ENCODE assay signal across 23 cellular contexts in the genomic region with DNA sequence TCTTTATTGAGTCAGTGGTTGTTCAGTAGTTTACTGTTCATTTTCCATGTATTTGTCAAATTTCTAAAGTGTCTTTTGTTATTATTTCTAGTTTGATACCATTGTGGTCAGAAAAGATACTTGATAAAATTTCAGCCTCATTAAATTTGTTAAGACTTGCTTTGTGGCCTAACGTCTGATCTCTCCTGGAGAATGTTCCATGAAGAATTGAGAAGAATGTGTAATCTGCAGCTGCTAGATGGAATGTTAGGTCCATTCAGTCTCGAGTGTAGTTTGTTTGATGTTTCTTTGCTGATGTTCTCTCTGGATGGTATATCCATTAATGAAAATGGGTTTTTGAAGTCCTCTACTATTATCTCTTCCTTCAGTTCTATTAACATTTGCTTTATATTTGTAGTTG.
"Had no signal": no experiment of that assay in that cellular context is flagged by ENCODE, and none has a peak within 500 bp of the region (broad histone marks: within the 10 kb centered on the region; RNA-seq: fewer than 3 reads in every experiment).

No MANE protein-coding gene starts in this region.

- H3K4me1 ChIP-seq: colonic mucosa, esophagus muscularis mucosa, esophagus squamous epithelium, foreskin keratinocyte, gastrocnemius medialis, gastroesophageal sphincter, heart left ventricle, heart right ventricle had no signal

- H3K27ac ChIP-seq: colonic mucosa, coronary artery, dorsolateral prefrontal cortex, epithelial cell of prostate, esophagus muscularis mucosa, esophagus squamous epithelium, foreskin keratinocyte, gastrocnemius medialis, gastroesophageal sphincter, heart left ventricle, heart right ventricle, hepatocyte had no signal

- H3K4me3 ChIP-seq: colonic mucosa, coronary artery, dorsolateral prefrontal cortex, esophagus muscularis mucosa, esophagus squamous epithelium, gastrocnemius medialis, gastroesophageal sphincter, heart left ventricle, heart right ventricle, hepatocyte had no signal

- H3K36me3 ChIP-seq: colonic mucosa, esophagus muscularis mucosa, esophagus squamous epithelium, gastrocnemius medialis, gastroesophageal sphincter, heart left ventricle, heart right ventricle had no signal

- H3K9me3 ChIP-seq: colonic mucosa, esophagus muscularis mucosa, esophagus squamous epithelium, gastrocnemius medialis, gastroesophageal sphincter, heart left ventricle, heart right ventricle had no signal

- DNase-seq: colonic mucosa; cortex of kidney; dermis blood vessel endothelial cell; dorsolateral prefrontal cortex; effector CD4-positive, alpha-beta T cell; effector CD8-positive, alpha-beta T cell; effector memory CD4-positive, alpha-beta T cell; effector memory CD8-positive, alpha-beta T cell; endodermal cell; erythroblast; esophagus squamous epithelium; foreskin fibroblast; foreskin keratinocyte; gastrocnemius medialis; glutamatergic neuron; head of caudate nucleus; heart left ventricle; heart right ventricle had no signal

- H3K27me3 ChIP-seq: colonic mucosa, esophagus muscularis mucosa, esophagus squamous epithelium, foreskin keratinocyte, gastrocnemius medialis, gastroesophageal sphincter, heart left ventricle, heart right ventricle, hepatocyte had no signal
